1 cellular context compared by ENCODE assay signal in genomic region chr21:36773995-36774394, GRCh38.
TF ChIP-seq lines count a peak whose summit lies in the region.

No MANE protein-coding gene starts in this region.

TF ChIP-seq in K562, 482 proteins besides CTCF, POLR2A, EP300 and RAD21 (continued from another document):
- TF ChIP-seq, protein P1, sequence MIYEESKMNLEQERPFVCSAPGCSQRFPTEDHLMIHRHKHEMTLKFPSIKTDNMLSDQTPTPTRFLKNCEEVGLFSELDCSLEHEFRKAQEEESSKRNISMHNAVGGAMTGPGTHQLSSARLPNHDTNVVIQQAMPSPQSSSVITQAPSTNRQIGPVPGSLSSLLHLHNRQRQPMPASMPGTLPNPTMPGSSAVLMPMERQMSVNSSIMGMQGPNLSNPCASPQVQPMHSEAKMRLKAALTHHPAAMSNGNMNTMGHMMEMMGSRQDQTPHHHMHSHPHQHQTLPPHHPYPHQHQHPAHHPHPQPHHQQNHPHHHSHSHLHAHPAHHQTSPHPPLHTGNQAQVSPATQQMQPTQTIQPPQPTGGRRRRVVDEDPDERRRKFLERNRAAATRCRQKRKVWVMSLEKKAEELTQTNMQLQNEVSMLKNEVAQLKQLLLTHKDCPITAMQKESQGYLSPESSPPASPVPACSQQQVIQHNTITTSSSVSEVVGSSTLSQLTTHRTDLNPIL (CRISPR knock-in tag; IDR thresholded peaks at IDR 0.05) = no peak
- TF ChIP-seq ZNF24 (IDR thresholded peaks at IDR 0.05) (no peak), TAF1 (IDR thresholded peaks at IDR 0.05; ENCODE audit: control insufficient read depth, extremely low read depth, insufficient read depth, low read length, severe bottlenecking) (no peak)
- TF ChIP-seq, protein P2, sequence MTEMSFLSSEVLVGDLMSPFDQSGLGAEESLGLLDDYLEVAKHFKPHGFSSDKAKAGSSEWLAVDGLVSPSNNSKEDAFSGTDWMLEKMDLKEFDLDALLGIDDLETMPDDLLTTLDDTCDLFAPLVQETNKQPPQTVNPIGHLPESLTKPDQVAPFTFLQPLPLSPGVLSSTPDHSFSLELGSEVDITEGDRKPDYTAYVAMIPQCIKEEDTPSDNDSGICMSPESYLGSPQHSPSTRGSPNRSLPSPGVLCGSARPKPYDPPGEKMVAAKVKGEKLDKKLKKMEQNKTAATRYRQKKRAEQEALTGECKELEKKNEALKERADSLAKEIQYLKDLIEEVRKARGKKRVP (CRISPR knock-in tag; IDR thresholded peaks at IDR 0.05) = no peak
TF ChIP-seq in K562: peak in this region for 0.
